Comparison of ENCODE assay signal across 16 cellular contexts in genomic region chr9:93287189-93287552, GRCh38.
"Had no signal": no experiment of that assay in that cellular context is flagged by ENCODE, and none has a peak within 500 bp of the region (broad histone marks: within the 10 kb centered on the region; RNA-seq: fewer than 3 reads in every experiment).

No MANE protein-coding gene starts in this region.

- H3K9me3 ChIP-seq: breast epithelium, suprapubic skin, upper lobe of left lung had no signal

- ATAC-seq: activated T-cell treated with anti-CD3 and anti-CD28 coated beads, Interleukin-2, amount 50 U/mL, for 4 hours; esophagus mucosa; left colon; naive thymus-derived CD4-positive, alpha-beta T cell; sciatic nerve had no signal

- H3K36me3 ChIP-seq: breast epithelium, suprapubic skin, upper lobe of left lung had no signal

- H3K4me1 ChIP-seq: breast epithelium, suprapubic skin, upper lobe of left lung had no signal

- H3K4me3 ChIP-seq: breast epithelium, suprapubic skin, upper lobe of left lung had no signal

- H3K27me3 ChIP-seq: breast epithelium, suprapubic skin, upper lobe of left lung had no signal

- DNase-seq: activated B cell treated with CpG ODN at 0.5 μM for 24 hours; activated CD4-positive, alpha-beta T cell treated with anti-CD3 and anti-CD28 coated beads, Interleukin-2, amount 50 U/mL, for 1 hour; activated gamma-delta T cell treated with Interleukin-2 at 50 U/mL for 16 hours; activated naive CD8-positive, alpha-beta T cell treated with anti-CD3 and anti-CD28 coated beads, Interleukin-2, amount 10 ng/mL, durations not matched to agents 7 days and 5 days; activated T-cell treated with anti-CD3 and anti-CD28 coated beads, Interleukin-2, amount 50 U/mL, for 4 hours; anterior cingulate cortex; left colon; naive thymus-derived CD4-positive, alpha-beta T cell; occipital lobe; stimulated activated CD4-positive, alpha-beta T cell treated with anti-CD3 and anti-CD28 coated beads, Interleukin-2, amount 100 ng/mL, for 24 hours; stimulated activated naive CD4-positive, alpha-beta T cell treated with Interleukin-2 at 50 U/mL for 16 hours had no signal

- H3K27ac ChIP-seq: breast epithelium, suprapubic skin, upper lobe of left lung had no signal
